Comparison of ENCODE assay signal across 24 cellular contexts in the genomic region with DNA sequence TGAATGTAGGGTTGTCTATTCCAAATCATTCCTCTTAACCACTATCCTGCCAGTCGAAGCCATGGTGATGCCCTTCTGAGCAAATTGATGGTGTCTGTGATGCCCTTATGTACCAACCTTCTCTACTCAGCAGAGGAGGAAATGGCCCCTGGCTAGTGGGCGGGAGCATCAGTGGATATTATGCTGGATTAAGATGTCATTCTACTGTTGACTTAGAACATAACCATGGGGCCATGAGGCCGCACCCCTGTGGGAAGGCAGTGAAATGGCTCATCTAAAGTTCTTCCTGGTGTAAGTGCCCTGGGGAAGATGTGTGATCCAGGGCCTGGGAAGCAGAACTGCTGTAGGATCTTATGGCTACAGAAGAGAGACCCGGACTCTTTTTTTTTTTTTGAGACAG. TPM values are rescaled to one million over a fixed set of nuclear protein-coding genes. Genes with fewer than 3 reads are reported as not detected.
DNase-seq lines count a peak whose midpoint lies in the region; ATAC-seq and TF ChIP-seq lines count a peak whose summit lies in the region.
"Had no signal": no experiment of that assay in that cellular context is flagged by ENCODE, and none has a peak within 500 bp of the region (broad histone marks: within the 10 kb centered on the region; RNA-seq: fewer than 3 reads in every experiment).

No MANE protein-coding gene starts in this region.

- TF ChIP-seq CTCF in PC-3 (conservative IDR thresholded peaks at IDR 0.05; ENCODE audit: low read depth, low read length) (no peak), chondrocyte (IDR thresholded peaks at IDR 0.05) (no peak), thyroid gland (IDR thresholded peaks at IDR 0.05) (no peak)

- no peaks in the 10 kb centered on the region for H3K27me3 ChIP-seq in PC-3 (ENCODE audit: low read length)
- H3K27me3 ChIP-seq in thyroid gland: no peaks in the 10 kb centered on the region
- H3K27me3 ChIP-seq: gastroesophageal sphincter had no signal

- ATAC-seq in PC-3 (no peak), left colon (peak; percentile 69)
- no peak for ATAC-seq in stimulated activated memory B cell treated with anti-CD40 and anti-IgM and Interleukin-4, amounts not matched to agents 10 μg/mL and 1 μg/mL and 100 μg/mL, for 72 hours
- ATAC-seq in naive thymus-derived CD8-positive, alpha-beta T cell: no peak
- ATAC-seq: gastroesophageal sphincter, GM23338 had no signal

- intact Hi-C loops in PC-3 (cut with micrococcal nuclease): no loop called here
- intact Hi-C loops in left colon (cut with DNase I, micrococcal nuclease): no loop called here
- intact Hi-C loops in thyroid gland (cut with DNase I): no loop called here

- no peaks in the 10 kb centered on the region for H3K36me3 ChIP-seq in PC-3 (ENCODE audit: low read depth, low read length)
- no peaks in the 10 kb centered on the region for H3K36me3 ChIP-seq in thyroid gland
- H3K36me3 ChIP-seq: gastroesophageal sphincter had no signal

- H3F3A ChIP-seq in PC-3 (ENCODE audit: low read length, unreplicated experiment): peaks cover 21% of the 10 kb centered on the region

- no peaks in the 10 kb centered on the region for H3K9me3 ChIP-seq in PC-3 (ENCODE audit: low read length)
- H3K9me3 ChIP-seq in thyroid gland: no peaks in the 10 kb centered on the region
- H3K9me3 ChIP-seq: gastroesophageal sphincter had no signal

- H3K27ac Mint-ChIP-seq in chondrocyte (ENCODE audit: unreplicated experiment): no peak overlapping the region
- H3K27ac Mint-ChIP-seq in stimulated activated memory B cell treated with anti-CD40 and anti-IgM and Interleukin-4, amounts not matched to agents 10 μg/mL and 1 μg/mL and 100 μg/mL, for 72 hours: no peak overlapping the region
- H3K27ac Mint-ChIP-seq in naive thymus-derived CD8-positive, alpha-beta T cell: no peak overlapping the region
- H3K27ac Mint-ChIP-seq: activated naive CD8-positive, alpha-beta T cell; CD4-positive, CD25-positive, alpha-beta regulatory T cell; GM23338; HFFc6; nephron progenitor cell had no signal

- H3K4me1 Mint-ChIP-seq in chondrocyte (ENCODE audit: low read depth): no peaks in the 10 kb centered on the region
- H3K4me1 Mint-ChIP-seq in stimulated activated memory B cell treated with anti-CD40 and anti-IgM and Interleukin-4, amounts not matched to agents 10 μg/mL and 1 μg/mL and 100 μg/mL, for 72 hours: peaks cover 10% of the 10 kb centered on the region
- H3K4me1 Mint-ChIP-seq in naive thymus-derived CD8-positive, alpha-beta T cell: no peaks in the 10 kb centered on the region

- H3K4me3 ChIP-seq in PC-3 (ENCODE audit: low read length): no peak overlapping the region
- H3K4me3 ChIP-seq in thyroid gland (replicated peaks in 1 of 3): no peak overlapping the region
- H3K4me3 ChIP-seq: gastroesophageal sphincter, GM23338 had no signal

- H3K27ac ChIP-seq in PC-3 (ENCODE audit: low read length): no peak overlapping the region
- peak overlapping the region; percentile 92 to 97 (median 93) for H3K27ac ChIP-seq in thyroid gland
- H3K27ac ChIP-seq: gastroesophageal sphincter had no signal

- H3K79me2 ChIP-seq in PC-3 (ENCODE audit: low read length): no peaks in the 10 kb centered on the region

- WGBS in thyroid gland, 2 donors: 89 to 96% methylated on average over 4 of the region's 4 CpGs

- H3K9ac ChIP-seq in PC-3 (ENCODE audit: low read length): no peak overlapping the region

- no TSS peak for BruUV-seq in PC-3 (replicated peaks; lab: Mats Ljungman, UMichigan)

- no peak for TF ChIP-seq POLR2A in thyroid gland (IDR thresholded peaks at IDR 0.05)

- CTCF ChIA-PET in PC-3 (lab: Charles Lee): no interaction called here

- peaks cover 2% of the 10 kb centered on the region for H3K36me3 Mint-ChIP-seq in chondrocyte (ENCODE audit: low read depth)
- H3K36me3 Mint-ChIP-seq in stimulated activated memory B cell treated with anti-CD40 and anti-IgM and Interleukin-4, amounts not matched to agents 10 μg/mL and 1 μg/mL and 100 μg/mL, for 72 hours: no peaks in the 10 kb centered on the region
- H3K36me3 Mint-ChIP-seq in naive thymus-derived CD8-positive, alpha-beta T cell: no peaks in the 10 kb centered on the region
- H3K36me3 Mint-ChIP-seq: activated naive CD8-positive, alpha-beta T cell; CD4-positive, CD25-positive, alpha-beta regulatory T cell had no signal

- H2AFZ ChIP-seq in PC-3 (ENCODE audit: low read length): no peak overlapping the region
- H2AFZ ChIP-seq: GM23338 had no signal

- H4K20me1 ChIP-seq in PC-3 (ENCODE audit: low read length): no peaks in the 10 kb centered on the region

- POLR2A ChIA-PET in PC-3 (lab: Charles Lee; ENCODE audit: unreplicated experiment): no interaction called here
- POLR2A ChIA-PET in naive thymus-derived CD8-positive, alpha-beta T cell (lab: Charles Lee): interaction anchor here (0.7 kb wide), 2 partner anchors 12 to 50 kb away, joined by 3 read pairs; no protein-coding TSS in a partner anchor

- DNase-seq in PC-3 (peak; percentile 53), chondrocyte (ENCODE audit: low spot score) (peak; percentile 34), left colon (peak; percentile 80 to 86), thyroid gland (no peak), OCI-M2 (lab: John Stamatoyannopoulos, UW; ENCODE audit: unreplicated experiment) (no peak)
- no peak for DNase-seq in naive thymus-derived CD8-positive, alpha-beta T cell
- DNase-seq: activated CD4-positive, alpha-beta T cell treated with anti-CD3 and anti-CD28 coated beads, Interleukin-2, amount 50 U/mL, for 48 hours; activated CD4-positive, CD25-positive, alpha-beta regulatory T cell; anterior cingulate cortex; CD4-positive, CD25-positive, alpha-beta regulatory T cell; cortex of kidney; EL; HFFc6; Kasumi-1; midbrain; NCI-H1694 treated with DMSO at 0.1 percent for 48 hours; NCI-H510A treated with DMSO at 0.1 percent for 48 hours; nephron progenitor cell; retina had no signal

- H3K9me2 ChIP-seq in PC-3 (replicated peaks; ENCODE audit: low read length): no peaks in the 10 kb centered on the region

- H3K4me1 ChIP-seq in PC-3 (ENCODE audit: insufficient read depth, low read length) (peaks cover 63% of the 10 kb centered on the region), thyroid gland (peaks cover 81 to 82% of the 10 kb centered on the region in 2 donors)
- H3K4me1 ChIP-seq: gastroesophageal sphincter had no signal

- H3K9me3 Mint-ChIP-seq in chondrocyte (ENCODE audit: low read depth): no peaks in the 10 kb centered on the region
- no peaks in the 10 kb centered on the region for H3K9me3 Mint-ChIP-seq in stimulated activated memory B cell treated with anti-CD40 and anti-IgM and Interleukin-4, amounts not matched to agents 10 μg/mL and 1 μg/mL and 100 μg/mL, for 72 hours
- no peaks in the 10 kb centered on the region for H3K9me3 Mint-ChIP-seq in naive thymus-derived CD8-positive, alpha-beta T cell
- H3K9me3 Mint-ChIP-seq: GM23338, HFFc6, nephron progenitor cell had no signal

- H3K4me2 ChIP-seq in PC-3 (ENCODE audit: low read length): no peak overlapping the region
- H3K4me2 ChIP-seq: GM23338 had no signal

- H3K4me3 Mint-ChIP-seq in chondrocyte (ENCODE audit: unreplicated experiment): no peak overlapping the region
- no peak overlapping the region for H3K4me3 Mint-ChIP-seq in stimulated activated memory B cell treated with anti-CD40 and anti-IgM and Interleukin-4, amounts not matched to agents 10 μg/mL and 1 μg/mL and 100 μg/mL, for 72 hours
- no peak overlapping the region for H3K4me3 Mint-ChIP-seq in naive thymus-derived CD8-positive, alpha-beta T cell
- H3K4me3 Mint-ChIP-seq: activated naive CD8-positive, alpha-beta T cell; CD4-positive, CD25-positive, alpha-beta regulatory T cell; GM23338; HFFc6; nephron progenitor cell had no signal

- peaks cover 3% of the 10 kb centered on the region for H3K27me3 Mint-ChIP-seq in chondrocyte (ENCODE audit: low read depth)
- no peaks in the 10 kb centered on the region for H3K27me3 Mint-ChIP-seq in stimulated activated memory B cell treated with anti-CD40 and anti-IgM and Interleukin-4, amounts not matched to agents 10 μg/mL and 1 μg/mL and 100 μg/mL, for 72 hours
- H3K27me3 Mint-ChIP-seq in naive thymus-derived CD8-positive, alpha-beta T cell: peaks cover 0 to 6% (median 2%) of the 10 kb centered on the region in 5 donors
- H3K27me3 Mint-ChIP-seq: activated naive CD8-positive, alpha-beta T cell had no signal

RNA-seq across cellular contexts. Expression of a gene that starts 20.7 kb away (rescaled TPM):
- total RNA-seq in PC-3 (2014; rRNA removed): 54.8 and 72.9 TPM in 2 replicates
- total RNA-seq in chondrocyte: 0.32 TPM in 1 of 3 replicates, not detected in the others
- total RNA-seq in left colon: 10 to 100 TPM; 14.5 to 20.4 TPM
- total RNA-seq in thyroid gland: 10 to 100 TPM; 29.3 to 38.1 (median 37.7) TPM
- total RNA-seq in naive thymus-derived CD8-positive, alpha-beta T cell: not detected
- not detected for polyA plus RNA-seq in naive thymus-derived CD8-positive, alpha-beta T cell
- total RNA-seq: CD4-positive, CD25-positive, alpha-beta regulatory T cell; osteocyte had no signal
- polyA plus RNA-seq: CD4-positive, CD25-positive, alpha-beta regulatory T cell had no signal

RNA-seq across cellular contexts. Expression of a gene that starts 55.2 kb away (rescaled TPM):
- total RNA-seq in PC-3 (2014; rRNA removed): 7.1 and 8.8 TPM in 2 replicates
- 38.7 to 69.5 TPM (median 66.8 TPM) in 3 replicates for total RNA-seq in chondrocyte
- 10 to 100 TPM; 20.0 to 22.1 TPM for total RNA-seq in left colon
- total RNA-seq in thyroid gland: 10 to 100 TPM; 13.5 to 21.7 (median 16.9) TPM
- 10 to 100 TPM; 54.6 to 70.0 TPM for total RNA-seq in naive thymus-derived CD8-positive, alpha-beta T cell
- polyA plus RNA-seq in naive thymus-derived CD8-positive, alpha-beta T cell: 10 to 100 TPM; 11.8 to 15.6 (median 14.7) TPM

Comparison
In these comparisons a context has a peak if more than half of its experiments do, and no peak if none do; other contexts are left out.
1. DNase-seq: peak in PC-3 (single experiment), chondrocyte (single experiment) and left colon (2 of 2); none in thyroid gland (0 of 2), OCI-M2 (single experiment) and naive thymus-derived CD8-positive, alpha-beta T cell (0 of 10).
2. RNA of a gene that starts 20.7 kb away (total RNA-seq): 54.8 to 72.9 TPM in PC-3, 29.3 to 38.1 TPM in thyroid gland and 14.5 to 20.4 TPM in left colon; 0.32 TPM in chondrocyte and not detected in naive thymus-derived CD8-positive, alpha-beta T cell; every median in the first group is over 10 times any median in the second.